Comparison of ENCODE assay signal across 13 cellular contexts in the genomic region with DNA sequence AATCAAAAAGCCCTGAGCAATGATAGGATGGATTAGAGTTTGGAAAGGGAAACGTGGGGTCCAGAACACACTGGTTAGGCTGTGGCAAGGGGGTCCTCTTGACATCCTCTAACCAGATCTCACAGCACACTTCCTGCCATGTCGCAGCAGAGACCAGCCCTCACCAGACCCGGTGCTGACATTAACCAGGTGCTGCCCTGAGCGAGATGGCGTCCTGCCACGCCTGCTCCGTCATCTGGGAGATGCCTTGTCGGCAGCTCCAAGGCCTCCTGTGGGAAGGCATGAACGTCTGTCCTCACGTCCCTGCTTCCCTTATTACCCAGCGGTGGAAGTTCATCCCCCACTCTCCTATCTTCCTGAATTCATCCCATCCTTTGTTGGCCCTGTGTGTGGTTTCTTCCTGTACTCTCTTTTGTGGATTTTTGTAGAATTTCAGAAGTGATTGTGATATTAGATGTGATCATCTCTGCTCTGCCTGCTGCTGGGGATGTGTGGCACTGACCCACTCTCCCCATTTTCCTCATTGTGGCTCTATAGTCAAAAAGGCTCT. TPM values are rescaled to one million over a fixed set of nuclear protein-coding genes. Genes with fewer than 3 reads are reported as not detected.
DNase-seq lines count a peak whose midpoint lies in the region; ATAC-seq, FAIRE-seq and TF ChIP-seq lines count a peak whose summit lies in the region.
"Had no signal": no experiment of that assay in that cellular context is flagged by ENCODE, and none has a peak within 500 bp of the region (broad histone marks: within the 10 kb centered on the region; RNA-seq: fewer than 3 reads in every experiment).

No MANE protein-coding gene starts in this region.

- H3K4me1 Mint-ChIP-seq in CD4-positive, alpha-beta memory T cell = peaks cover 27 to 49% (median 36%) of the 10 kb centered on the region in 4 donors

- no peaks in the 10 kb centered on the region for H3K36me3 ChIP-seq in CD4-positive, alpha-beta memory T cell (ENCODE audit: insufficient read depth, low read length)
- H3K36me3 ChIP-seq in RWPE2 (ENCODE audit: low read depth) = no peaks in the 10 kb centered on the region
- H3K36me3 ChIP-seq in endothelial cell of umbilical vein (ENCODE audit: control insufficient read depth in 2 of 2, extremely low read depth in 1 of 2, insufficient read depth in 2 of 2, low read length in 2 of 2) = no peaks in the 10 kb centered on the region
- H3K36me3 ChIP-seq in kidney (ENCODE audit: control insufficient read depth in 1 of 2, insufficient read depth in 2 of 2, low read length in 2 of 2) = no peaks in the 10 kb centered on the region

- H2AFZ ChIP-seq in endothelial cell of umbilical vein (ENCODE audit: low read depth, low read length) = no peak overlapping the region
- H2AFZ ChIP-seq: GM23338 had no signal

- no peak overlapping the region for H3K27ac ChIP-seq in CD4-positive, alpha-beta memory T cell (ENCODE audit: low read depth, low read length)
- H3K27ac ChIP-seq in RWPE2 (ENCODE audit: poor library complexity, severe bottlenecking) (peak overlapping the region; percentile 42), endothelial cell of umbilical vein (ENCODE audit: insufficient read depth, low read depth, low read length) (peak overlapping the region; percentile 97), kidney (ENCODE audit: low read depth in 2 of 2, low read length in 2 of 2) (no peak overlapping the region)

- H3K4me3 Mint-ChIP-seq in CD4-positive, alpha-beta memory T cell = peak overlapping the region in 2 of 8 donors; percentile 46 to 58
- H3K4me3 Mint-ChIP-seq: GM23338 had no signal

- H3K27ac Mint-ChIP-seq in CD4-positive, alpha-beta memory T cell = peak overlapping the region in 6 of 7 donors; percentile 16 to 79 (median 67)

- no peak for ATAC-seq in RWPE2 (ENCODE audit: low read depth)
- no peak for ATAC-seq in GM18517 (IDR thresholded peaks at IDR 0.05; ENCODE audit: unreplicated experiment)
- no peak for ATAC-seq in GM18502 (IDR thresholded peaks at IDR 0.05; ENCODE audit: poor library complexity, unreplicated experiment)
- ATAC-seq: GM23338 had no signal

- H3K79me2 ChIP-seq in endothelial cell of umbilical vein (ENCODE audit: control insufficient read depth, insufficient read depth, low read length) = no peaks in the 10 kb centered on the region

- dilution Hi-C loops in endothelial cell of umbilical vein (cut with MboI; ENCODE audit: extremely low pct_ligation_motif_present, low sequenced_read_pairs) = no loop called here

- H3K27me3 ChIP-seq in CD4-positive, alpha-beta memory T cell (ENCODE audit: insufficient read depth, low read length) = no peaks in the 10 kb centered on the region
- no peaks in the 10 kb centered on the region for H3K27me3 ChIP-seq in RWPE2 (ENCODE audit: insufficient read depth, poor library complexity, severe bottlenecking)
- no peaks in the 10 kb centered on the region for H3K27me3 ChIP-seq in endothelial cell of umbilical vein (ENCODE audit: control insufficient read depth in 2 of 2, insufficient read depth in 2 of 2, low read length in 2 of 2)

- CTCF ChIA-PET in CD4-positive, alpha-beta memory T cell (lab: Charles Lee; ENCODE audit: partially characterized antibody) = interaction anchor here (1.1 kb wide), 2 partner anchors 29 to 57 kb away, joined by 3 to 4 read pairs; no protein-coding TSS in a partner anchor
- CTCF ChIA-PET in endothelial cell of umbilical vein (lab: Charles Lee) = interaction anchor here (1.2 to 3.0 kb wide), 2 partner anchors 50 to 416 kb away, joined by 3 to 64 read pairs; no protein-coding TSS in a partner anchor

- intact Hi-C loops in CD4-positive, alpha-beta memory T cell (cut with micrococcal nuclease) = loop anchor here (5.0 to 10.0 kb wide), 2 partner anchors 95 to 1963 kb away; no protein-coding TSS in a partner anchor
- intact Hi-C loops in endothelial cell of umbilical vein (cut with micrococcal nuclease) = loop anchor here (5.0 kb wide), 1 partner anchor 170 kb away; no protein-coding TSS in a partner anchor
- intact Hi-C loops in kidney (cut with DNase I) = no loop called here

- H3K4me2 ChIP-seq in endothelial cell of umbilical vein (ENCODE audit: insufficient read depth, low read length) = no peak overlapping the region
- H3K4me2 ChIP-seq: GM23338 had no signal

- DNase-seq in CD4-positive, alpha-beta memory T cell = no peak
- DNase-seq in RWPE2 (ENCODE audit: low spot score) = peak; percentile 8
- DNase-seq in endothelial cell of umbilical vein (ENCODE audit: low read depth, low spot score) = no peak
- DNase-seq in kidney = peak; percentile 56
- DNase-seq in NCI-H82 (lab: John Stamatoyannopoulos, UW) = no peak
- DNase-seq in NCI-H2029 (lab: John Stamatoyannopoulos, UW) = no peak
- DNase-seq: effector CD4-positive, alpha-beta T cell; mesenchymal stem cell; NCI-H510A; RPMI8226 had no signal

- H3K27me3 Mint-ChIP-seq in CD4-positive, alpha-beta memory T cell = peaks cover 1 to 3% of the 10 kb centered on the region in 2 donors

- no peak for FAIRE-seq in endothelial cell of umbilical vein (lab: Jason Lieb, UNC)
- no peak for FAIRE-seq in kidney (lab: Jason Lieb, UNC)

- no peaks in the 10 kb centered on the region for H3K9me3 ChIP-seq in CD4-positive, alpha-beta memory T cell (ENCODE audit: control insufficient read depth in 1 of 2, low read length in 2 of 2)
- H3K9me3 ChIP-seq in RWPE2 (ENCODE audit: severe bottlenecking) (no peaks in the 10 kb centered on the region), endothelial cell of umbilical vein (replicated peaks; ENCODE audit: control insufficient read depth, insufficient read depth, low read length) (no peaks in the 10 kb centered on the region), kidney (ENCODE audit: control insufficient read depth in 1 of 2, low read length in 2 of 2) (no peaks in the 10 kb centered on the region)

- H3K9ac ChIP-seq in endothelial cell of umbilical vein (replicated peaks; ENCODE audit: extremely low read depth, insufficient read depth, low read length) (no peak overlapping the region), kidney (ENCODE audit: low read length in 2 of 2) (no peak overlapping the region)

- H3K9me1 ChIP-seq in endothelial cell of umbilical vein (replicated peaks; ENCODE audit: control insufficient read depth, extremely low read depth, insufficient read depth, low read length) = no peaks in the 10 kb centered on the region

- no peaks in the 10 kb centered on the region for H3K36me3 Mint-ChIP-seq in CD4-positive, alpha-beta memory T cell

- no peak overlapping the region for H3K4me3 ChIP-seq in CD4-positive, alpha-beta memory T cell (ENCODE audit: low read length in 2 of 2)
- H3K4me3 ChIP-seq in RWPE2 (ENCODE audit: severe bottlenecking) (no peak overlapping the region), endothelial cell of umbilical vein (replicated peaks in 1 of 3; ENCODE audit: insufficient read depth in 1 of 3, low read depth in 1 of 3, low read length in 3 of 3) (no peak overlapping the region), kidney (ENCODE audit: low read length in 2 of 2) (no peak overlapping the region)
- H3K4me3 ChIP-seq: GM23338 had no signal

- H4K20me1 ChIP-seq in endothelial cell of umbilical vein (replicated peaks; ENCODE audit: control insufficient read depth, extremely low read depth, insufficient read depth, low read length) = no peaks in the 10 kb centered on the region

- POLR2A ChIA-PET in CD4-positive, alpha-beta memory T cell (lab: Charles Lee; ENCODE audit: partially characterized antibody) = no interaction called here
- POLR2A ChIA-PET in endothelial cell of umbilical vein (lab: Charles Lee) = no interaction called here

- H3K4me1 ChIP-seq in CD4-positive, alpha-beta memory T cell (ENCODE audit: insufficient read depth, low read length) = peaks cover 24% of the 10 kb centered on the region
- H3K4me1 ChIP-seq in RWPE2 (ENCODE audit: insufficient read depth, poor library complexity, severe bottlenecking) = peaks cover 21% of the 10 kb centered on the region
- peaks cover 19% of the 10 kb centered on the region for H3K4me1 ChIP-seq in endothelial cell of umbilical vein (ENCODE audit: control insufficient read depth, extremely low read depth, insufficient read depth, low read length)
- H3K4me1 ChIP-seq in kidney (ENCODE audit: control insufficient read depth in 1 of 2, insufficient read depth in 1 of 2, low read depth in 1 of 2, low read length in 2 of 2) = peaks cover 0 to 4% of the 10 kb centered on the region in 2 donors

- H3K9me3 Mint-ChIP-seq in CD4-positive, alpha-beta memory T cell = peaks cover 0 to 1% (median 0%) of the 10 kb centered on the region in 8 donors
- H3K9me3 Mint-ChIP-seq: GM23338 had no signal

- no peak for TF ChIP-seq CTCF in RWPE2 (IDR thresholded peaks at IDR 0.05; ENCODE audit: poor library complexity, severe bottlenecking)
- no peak for TF ChIP-seq CTCF in endothelial cell of umbilical vein (IDR thresholded peaks at IDR 0.05; ENCODE audit: extremely low read depth in 1 of 2, insufficient read depth in 1 of 2, low read depth in 1 of 2, low read length in 2 of 2)
- no peak for TF ChIP-seq CTCF in kidney (IDR thresholded peaks at IDR 0.05; ENCODE audit: borderline replicate concordance, extremely low read depth, insufficient read depth)

- no peak for TF ChIP-seq POLR2A in endothelial cell of umbilical vein (IDR thresholded peaks at IDR 0.05; ENCODE audit: low read depth, low read length)

- BruUV-seq in endothelial cell of umbilical vein (replicated peaks; lab: Mats Ljungman, UMichigan) = no TSS peak

TF ChIP-seq in endothelial cell of umbilical vein, 7 proteins besides CTCF, POLR2A, EP300 and RAD21:
- TF ChIP-seq JUN (IDR thresholded peaks at IDR 0.05; ENCODE audit: borderline replicate concordance, insufficient read depth, insufficient read length, low read depth) (no peak), POLR2AphosphoS5 (IDR thresholded peaks at IDR 0.05; ENCODE audit: insufficient read depth, low read depth, low read length) (no peak), MYC (IDR thresholded peaks at IDR 0.05; ENCODE audit: low read depth, low read length) (no peak)

RNA-seq across cellular contexts. Expression of gene MYZAP, which starts 29.4 kb away (rescaled TPM):
- 1 to 10 TPM; 1.2 to 1.7 TPM for total RNA-seq in CD4-positive, alpha-beta memory T cell
- polyA plus RNA-seq in CD4-positive, alpha-beta memory T cell = under 1 TPM; 0.16 to 0.96 TPM
- total RNA-seq in endothelial cell of umbilical vein = 6.1 and 8.1 TPM in 2 replicates
- 5.2 and 6.3 TPM in 2 replicates for polyA plus RNA-seq in endothelial cell of umbilical vein
- polyA plus RNA-seq in endothelial cell of umbilical vein (2011; cell fraction: cytosol; rRNA removed) = 9.2 and 10.8 TPM in 2 replicates
- polyA plus RNA-seq in endothelial cell of umbilical vein (2011; cell fraction: nucleus; rRNA removed) = 8.5 TPM in 2 replicates
- polyA plus RNA-seq in endothelial cell of umbilical vein (2012) = 13.3 and 14.4 TPM in 2 replicates
- polyA minus RNA-seq in endothelial cell of umbilical vein = 3.1 and 5.3 TPM in 2 replicates
- not detected for polyA minus RNA-seq in endothelial cell of umbilical vein (2011; cell fraction: cytosol; rRNA and poly(A)+ RNA removed)
- polyA minus RNA-seq in endothelial cell of umbilical vein (2011; cell fraction: nucleus; rRNA and poly(A)+ RNA removed) = 3.4 and 4.5 TPM in 2 replicates
- total RNA-seq in kidney = 3.3 TPM
- polyA plus RNA-seq in kidney (ENCODE audit: insufficient read depth, low read depth, low replicate concordance) = 6.1 TPM

Comparison
In these comparisons a context has a peak if more than half of its experiments do, and no peak if none do; other contexts are left out.
1. DNase-seq: peak in RWPE2 (single experiment) and kidney (single experiment); none in CD4-positive, alpha-beta memory T cell (0 of 5), endothelial cell of umbilical vein (single experiment), NCI-H82 (single experiment) and NCI-H2029 (single experiment).
2. H3K27ac ChIP-seq: peak in RWPE2 (single experiment) and endothelial cell of umbilical vein (single experiment); none in CD4-positive, alpha-beta memory T cell (single experiment) and kidney (0 of 2).